In genomic region chr9:130241198-130241535, GRCh38 we compare ENCODE assay signal across 25 cellular contexts. TPM values are rescaled to one million over a fixed set of nuclear protein-coding genes. Genes with fewer than 3 reads are reported as not detected.
A peak's percentile ranks its signal among the peaks of the same experiment; 100 is the strongest.
DNase-seq lines count a peak whose midpoint lies in the region; ATAC-seq, FAIRE-seq and TF ChIP-seq lines count a peak whose summit lies in the region.
"Had no signal": no experiment of that assay in that cellular context is flagged by ENCODE, and none has a peak within 500 bp of the region (broad histone marks: within the 10 kb centered on the region; RNA-seq: fewer than 3 reads in every experiment).

No MANE protein-coding gene starts in this region.

- H3K56ac ChIP-seq in H9 (ENCODE audit: insufficient read length, low read depth, low read length) = no peak overlapping the region

- DNase-seq in GM12878 (ENCODE audit: low read depth, low spot score) (no peak), neural progenitor cell (ENCODE audit: low spot score) (no peak), brain microvascular endothelial cell (no peak), H9 (no peak)
- DNase-seq: activated CD4-positive, alpha-beta T cell treated with anti-CD3 and anti-CD28 coated beads for 1 hour; activated naive CD8-positive, alpha-beta T cell treated with anti-CD3 and anti-CD28 coated beads, Interleukin-2, amount 10 ng/mL, durations not matched to agents 7 days and 5 days; activated T-cell treated with anti-CD3 and anti-CD28 coated beads for 4 hours had no signal

- H2AK5ac ChIP-seq in H9 (ENCODE audit: insufficient read length, low read length) = no peak overlapping the region

- H2BK20ac ChIP-seq in H9 (ENCODE audit: low read depth, low read length, poor library complexity, severe bottlenecking) = no peak overlapping the region

- intact Hi-C loops in GM12878 (cut with micrococcal nuclease; ENCODE audit: unreplicated experiment) = loop anchor here (5.0 kb wide), 1 partner anchor 114 kb away; no protein-coding TSS in a partner anchor

- H3K9me2 ChIP-seq in Loucy (replicated peaks; ENCODE audit: low read depth, low read length) = no peaks in the 10 kb centered on the region

- H3K9me3 Mint-ChIP-seq in neural progenitor cell = no peaks in the 10 kb centered on the region
- H3K9me3 Mint-ChIP-seq in H9 = no peaks in the 10 kb centered on the region
- H3K9me3 Mint-ChIP-seq: activated naive CD8-positive, alpha-beta T cell treated with anti-CD3 and anti-CD28 coated beads, Interleukin-2, amount 10 ng/mL, durations not matched to agents 7 days and 5 days; dendritic cell treated with granulocyte-macrophage colony-stimulating factor and Interleukin-4, amounts not matched to agents 40 ng/mL and 50 ng/mL, for 4 days; endodermal cell; GM23338; IgD-negative memory B cell; T-cell had no signal

- H3K9me3 ChIP-seq in BLaER1 (no peaks in the 10 kb centered on the region), Loucy (ENCODE audit: insufficient read depth, low read depth, low read length) (no peaks in the 10 kb centered on the region), GM12878 (replicated peaks; ENCODE audit: control insufficient read depth, insufficient read depth, low read length) (no peaks in the 10 kb centered on the region), neural progenitor cell (ENCODE audit: low read depth) (no peaks in the 10 kb centered on the region), H9 (ENCODE audit: control insufficient read depth, low read depth, low read length) (no peaks in the 10 kb centered on the region)
- H3K9me3 ChIP-seq: gastrocnemius medialis, MG63, upper lobe of left lung had no signal

- peak overlapping the region; percentile 62; the same call in 1 of the 2 replicates for H2AFZ ChIP-seq in Loucy (ENCODE audit: low read length)
- peak overlapping the region; percentile 99 for H2AFZ ChIP-seq in GM12878 (ENCODE audit: control insufficient read depth, low read depth, low read length)
- H2AFZ ChIP-seq in neural progenitor cell (replicated peaks) = peak overlapping the region; percentile 48
- H2AFZ ChIP-seq in H9 (ENCODE audit: low read length) = no peak overlapping the region
- H2AFZ ChIP-seq: GM23338 had no signal

- TF ChIP-seq POLR2A in GM12878 (IDR thresholded peaks at IDR 0.05; ENCODE audit: low read depth, low read length) = no peak

- RAD21 ChIA-PET in GM12878 (lab: Charles Lee; ENCODE audit: unreplicated experiment) = interaction anchor here (2.3 to 3.9 kb wide), 2 partner anchors 74 to 133 kb away, joined by 7 to 20 read pairs; no protein-coding TSS in a partner anchor

- no peak overlapping the region for H3K23ac ChIP-seq in H9 (ENCODE audit: insufficient read length, low read depth, low read length)

- no peaks in the 10 kb centered on the region for H3K23me2 ChIP-seq in H9 (ENCODE audit: insufficient read length, low read depth, low read length, poor library complexity, severe bottlenecking)

- no peak for TF ChIP-seq CTCF in Loucy (conservative IDR thresholded peaks at IDR 0.05; ENCODE audit: low read length)
- TF ChIP-seq CTCF in GM12878 (IDR thresholded peaks at IDR 0.05 in 2 of 3, conservative IDR thresholded peaks at IDR 0.05 in 1 of 3; ENCODE audit: control insufficient read depth in 2 of 3, extremely low read depth in 1 of 3, insufficient read depth in 1 of 3, low read depth in 3 of 3, low read length in 3 of 3) = no peak
- TF ChIP-seq CTCF in neural progenitor cell (IDR thresholded peaks at IDR 0.05) = no peak
- no peak for TF ChIP-seq CTCF in brain microvascular endothelial cell (IDR thresholded peaks at IDR 0.05; ENCODE audit: low read depth, low read length, missing control alignments)
- no peak for TF ChIP-seq CTCF in H9 (conservative IDR thresholded peaks at IDR 0.05)

- ATAC-seq in GM12878 (no peak), HG03565 (IDR thresholded peaks at IDR 0.05; ENCODE audit: unreplicated experiment) (no peak), esophagus mucosa (no peak)

- H3K4me3 Mint-ChIP-seq in neural progenitor cell = no peak overlapping the region
- no peak overlapping the region for H3K4me3 Mint-ChIP-seq in H9
- H3K4me3 Mint-ChIP-seq: activated CD8-positive, alpha-beta T cell treated with anti-CD3 and anti-CD28 coated beads, Interleukin-2, amount 10 ng/mL, durations not matched to agents 7 days and 5 days; CD14-positive monocyte; dendritic cell treated with granulocyte-macrophage colony-stimulating factor and Interleukin-4, amounts not matched to agents 40 ng/mL and 50 ng/mL, for 4 days; endodermal cell; GM23338; T-cell had no signal

- H3K79me2 ChIP-seq in Loucy (ENCODE audit: insufficient read depth, low read length) = no peaks in the 10 kb centered on the region
- H3K79me2 ChIP-seq in GM12878 (ENCODE audit: control insufficient read depth, insufficient read depth, low read length) = no peaks in the 10 kb centered on the region
- H3K79me2 ChIP-seq in neural progenitor cell (ENCODE audit: low read depth) = no peaks in the 10 kb centered on the region
- H3K79me2 ChIP-seq in H9 (ENCODE audit: insufficient read depth, low read length) = no peaks in the 10 kb centered on the region

- peaks cover 20% of the 10 kb centered on the region for H3K4me1 Mint-ChIP-seq in neural progenitor cell
- peaks cover 15 to 42% of the 10 kb centered on the region in 2 experiments for H3K4me1 Mint-ChIP-seq in H9

- no peak overlapping the region for H4K5ac ChIP-seq in H9 (ENCODE audit: insufficient read length, low read depth, low read length)

- H2BK12ac ChIP-seq in H9 (ENCODE audit: insufficient read length, low read depth, low read length) = no peak overlapping the region

- H3K4me1 ChIP-seq in BLaER1 (peaks cover 40% of the 10 kb centered on the region), Loucy (ENCODE audit: insufficient read depth, low read length, poor library complexity, severe bottlenecking) (peaks cover 7% of the 10 kb centered on the region), GM12878 (ENCODE audit: control insufficient read depth, insufficient read depth, low read length) (peaks cover 19% of the 10 kb centered on the region), neural progenitor cell (peaks cover 4% of the 10 kb centered on the region), H9 (ENCODE audit: insufficient read depth, low read length) (no peaks in the 10 kb centered on the region)
- H3K4me1 ChIP-seq: gastrocnemius medialis had no signal

- peak overlapping the region; percentile 30 for H3K4me2 ChIP-seq in BLaER1
- peak overlapping the region; percentile 40 for H3K4me2 ChIP-seq in Loucy (ENCODE audit: low read depth, low read length, poor library complexity, severe bottlenecking)
- H3K4me2 ChIP-seq in GM12878 (ENCODE audit: control insufficient read depth, insufficient read depth) = 0 out of 2 replicates have a peak overlapping the region, but pooled peaks have one; percentile 53
- H3K4me2 ChIP-seq in neural progenitor cell = no peak overlapping the region
- H3K4me2 ChIP-seq in H9 (ENCODE audit: insufficient read depth, insufficient read length, low read length) = no peak overlapping the region
- H3K4me2 ChIP-seq: GM23338 had no signal

- no peak overlapping the region for H2BK15ac ChIP-seq in H9 (ENCODE audit: low read depth, low read length)

- H3K4me3 ChIP-seq in BLaER1 = no peak overlapping the region
- H3K4me3 ChIP-seq in Loucy (ENCODE audit: low read length, poor library complexity, severe bottlenecking) = no peak overlapping the region
- H3K4me3 ChIP-seq in GM12878 = no peak overlapping the region
- no peak overlapping the region for H3K4me3 ChIP-seq in neural progenitor cell
- H3K4me3 ChIP-seq in brain microvascular endothelial cell (ENCODE audit: low read depth, low read length) = no peak overlapping the region
- H3K4me3 ChIP-seq: gastrocnemius medialis, GM23338, MG63, upper lobe of left lung had no signal

- SMC1A ChIA-PET in GM12878 (lab: Charles Lee; ENCODE audit: uncharacterized antibody, unreplicated experiment) = interaction anchor here (0.8 to 6.2 kb wide), 3 partner anchors 9 to 134 kb away, joined by 3 to 46 read pairs (median 3); no protein-coding TSS in a partner anchor

- FAIRE-seq in GM12878 (lab: Jason Lieb, UNC) = no peak
- FAIRE-seq: RCC 7860, small intestine, TTC549 had no signal

- POLR2A ChIA-PET in GM12878 (lab: Charles Lee) = interaction anchor here (0.6 kb wide), 1 partner anchor 1095 kb away, joined by 3 read pairs; no protein-coding TSS in a partner anchor

- no peak for TF ChIP-seq EP300 in GM12878 (IDR thresholded peaks at IDR 0.05; ENCODE audit: borderline replicate concordance in 1 of 2, control insufficient read depth in 1 of 2, low read depth in 2 of 2, low read length in 2 of 2)

- H3K18ac ChIP-seq in H9 (ENCODE audit: insufficient read length, low read depth, low read length) = no peak overlapping the region

- H3K4ac ChIP-seq in H9 (ENCODE audit: low read depth, low read length) = no peak overlapping the region

- no peak overlapping the region for H2BK120ac ChIP-seq in H9 (ENCODE audit: low read depth, low read length, poor library complexity, severe bottlenecking)

- 78% methylated on average over 1 of the region's 1 CpG for WGBS in GM12878 (ENCODE audit: insufficient coverage, insufficient replicate concordance, low lambda C conversion rate, missing lambda C conversion rate)
- no CpG with 5 or more reads among the region's 1 CpG for WGBS in H9 (ENCODE audit: extremely low coverage, insufficient read length, low lambda C conversion rate)

- TF ChIP-seq RAD21 in GM12878 (IDR thresholded peaks at IDR 0.05; ENCODE audit: insufficient read depth, low read depth, low read length) = no peak

- BruUV-seq in GM12878 (replicated peaks; lab: Mats Ljungman, UMichigan) = no TSS peak

- H3T11ph ChIP-seq in H9 (ENCODE audit: low read length) = no peak overlapping the region

- H3K36me3 Mint-ChIP-seq in neural progenitor cell (no peaks in the 10 kb centered on the region), H9 (ENCODE audit: insufficient read depth in 1 of 3, low read depth in 3 of 3) (no peaks in the 10 kb centered on the region)
- H3K36me3 Mint-ChIP-seq: activated naive CD8-positive, alpha-beta T cell treated with anti-CD3 and anti-CD28 coated beads, Interleukin-2, amount 10 ng/mL, durations not matched to agents 7 days and 5 days; CD14-positive monocyte; IgD-negative memory B cell; T-cell had no signal

- H4K8ac ChIP-seq in H9 (replicated peaks; ENCODE audit: insufficient read length, low read depth, low read length) = no peak overlapping the region

- no peak overlapping the region for H4K91ac ChIP-seq in H9 (ENCODE audit: insufficient read length, low read depth, low read length)

- H3F3A ChIP-seq in Loucy (ENCODE audit: low read depth) = no peaks in the 10 kb centered on the region
- no peaks in the 10 kb centered on the region for H3F3A ChIP-seq in neural progenitor cell (ENCODE audit: low read depth)

- H3K14ac ChIP-seq in H9 (ENCODE audit: insufficient read depth, low read length) = no peak overlapping the region

- CTCF ChIA-PET in GM12878 (lab: Yijun Ruan, JAX) = interaction anchor here (0.7 to 6.4 kb wide), 5 partner anchors 14 to 133 kb away, joined by 3 to 96 read pairs (median 8); no protein-coding TSS in a partner anchor

- H3K27me3 Mint-ChIP-seq in neural progenitor cell (ENCODE audit: insufficient read depth, low read depth) (peaks cover 8% of the 10 kb centered on the region), H9 (ENCODE audit: low read depth) (peaks cover 6% of the 10 kb centered on the region)
- H3K27me3 Mint-ChIP-seq: activated naive CD8-positive, alpha-beta T cell treated with anti-CD3 and anti-CD28 coated beads, Interleukin-2, amount 10 ng/mL, durations not matched to agents 7 days and 5 days; IgD-negative memory B cell; T-cell had no signal

- in situ Hi-C loops in GM12878 (cut with MboI) (loop anchor here (10.0 kb wide), 1 partner anchor 366 kb away; no protein-coding TSS in a partner anchor), brain microvascular endothelial cell (cut with HindIII; ENCODE audit: low pct_ligation_motif_present, low sequenced_read_pairs) (no loop called here)

- H3K79me1 ChIP-seq in H9 (ENCODE audit: insufficient read depth, low read depth, low read length, poor library complexity, severe bottlenecking) = no peaks in the 10 kb centered on the region

- H3K36me3 ChIP-seq in BLaER1 (no peaks in the 10 kb centered on the region), Loucy (ENCODE audit: insufficient read depth, low read length) (no peaks in the 10 kb centered on the region), GM12878 (ENCODE audit: control insufficient read depth in 2 of 2, insufficient read depth in 2 of 2, low read length in 1 of 2) (no peaks in the 10 kb centered on the region), neural progenitor cell (no peaks in the 10 kb centered on the region), brain microvascular endothelial cell (replicated peaks) (no peaks in the 10 kb centered on the region)
- H3K36me3 ChIP-seq: gastrocnemius medialis, upper lobe of left lung had no signal

- H3K9ac ChIP-seq in BLaER1 (no peak overlapping the region), Loucy (ENCODE audit: low read depth, low read length, poor library complexity, severe bottlenecking) (no peak overlapping the region), GM12878 (ENCODE audit: control insufficient read depth, insufficient read depth, low read length) (no peak overlapping the region), neural progenitor cell (no peak overlapping the region), H9 (ENCODE audit: extremely low read depth, insufficient read length, low read length) (no peak overlapping the region)

- H3K27ac ChIP-seq in BLaER1 (peak overlapping the region; percentile 43; the same call in 1 of the 2 replicates), GM12878 (ENCODE audit: control insufficient read depth, insufficient read depth) (no peak overlapping the region), neural progenitor cell (no peak overlapping the region), brain microvascular endothelial cell (no peak overlapping the region), H9 (ENCODE audit: insufficient read length, low read depth, low read length) (no peak overlapping the region)
- H3K27ac ChIP-seq: gastrocnemius medialis, upper lobe of left lung had no signal

- no peaks in the 10 kb centered on the region for H3K27me3 ChIP-seq in BLaER1
- H3K27me3 ChIP-seq in Loucy (ENCODE audit: insufficient read depth, low read length, poor library complexity, severe bottlenecking) = no peaks in the 10 kb centered on the region
- H3K27me3 ChIP-seq in GM12878 (replicated peaks in 1 of 2; ENCODE audit: control insufficient read depth in 2 of 2, insufficient read depth in 2 of 2, low read length in 1 of 2) = no peaks in the 10 kb centered on the region
- H3K27me3 ChIP-seq in neural progenitor cell = no peaks in the 10 kb centered on the region
- H3K27me3 ChIP-seq in brain microvascular endothelial cell (replicated peaks) = no peaks in the 10 kb centered on the region
- no peaks in the 10 kb centered on the region for H3K27me3 ChIP-seq in H9 (ENCODE audit: insufficient read depth, low read length)
- H3K27me3 ChIP-seq: gastrocnemius medialis, MG63, upper lobe of left lung had no signal

- no peak overlapping the region for H3K27ac Mint-ChIP-seq in neural progenitor cell
- no peak overlapping the region for H3K27ac Mint-ChIP-seq in H9
- H3K27ac Mint-ChIP-seq: activated CD8-positive, alpha-beta T cell treated with anti-CD3 and anti-CD28 coated beads, Interleukin-2, amount 10 ng/mL, durations not matched to agents 7 days and 5 days; activated naive CD8-positive, alpha-beta T cell treated with anti-CD3 and anti-CD28 coated beads, Interleukin-2, amount 10 ng/mL, durations not matched to agents 7 days and 5 days; dendritic cell treated with granulocyte-macrophage colony-stimulating factor and Interleukin-4, amounts not matched to agents 40 ng/mL and 50 ng/mL, for 4 days; endodermal cell; GM23338 had no signal

- no peak overlapping the region for H2BK5ac ChIP-seq in H9 (ENCODE audit: insufficient read length, low read length)

- H4K20me1 ChIP-seq in BLaER1 (no peaks in the 10 kb centered on the region), Loucy (ENCODE audit: insufficient read depth, low read length, poor library complexity, severe bottlenecking) (no peaks in the 10 kb centered on the region), GM12878 (ENCODE audit: control insufficient read depth, insufficient read depth) (no peaks in the 10 kb centered on the region), neural progenitor cell (ENCODE audit: low read depth) (no peaks in the 10 kb centered on the region), H9 (ENCODE audit: control insufficient read depth, insufficient read depth, insufficient read length) (no peaks in the 10 kb centered on the region)

RNA-seq across cellular contexts. Expression of gene HMCN2, which starts 24.4 kb away (rescaled TPM):
- total RNA-seq in GM12878 (2013; cell fraction: nucleolus; rRNA removed) = not detected in 2 replicates
- not detected in 2 replicates for total RNA-seq in GM12878 (2014; rRNA removed)
- not detected in 2 replicates for total RNA-seq in GM12878 (2014; rRNA removed; fragmentation: Illumina TruSeq; extraction: Trizol)
- not detected in 2 replicates for total RNA-seq in GM12878 (2021)
- not detected for polyA plus RNA-seq in GM12878 (2011; ENCODE audit: low read depth)
- polyA plus RNA-seq in GM12878 (2011; rRNA removed) = 0.04 TPM in 1 of 2 replicates, not detected in the other
- under 0.01 and 0.02 TPM in 2 replicates for polyA plus RNA-seq in GM12878 (2011; cell fraction: cytosol; rRNA removed)
- polyA plus RNA-seq in GM12878 (2011; cell fraction: nucleus; rRNA removed) = 0.18 and 0.20 TPM in 2 replicates
- polyA plus RNA-seq in GM12878 (2012) = 0.01 TPM in 1 of 2 replicates, not detected in the other
- polyA plus RNA-seq in GM12878 (2014; fragmentation: Illumina TruSeq; extraction: Trizol) = not detected in 2 replicates
- not detected for polyA plus RNA-seq in GM12878 (2014; fragmentation: Nextera tagmentation; extraction: Ambion mirVana)
- not detected in 2 replicates for polyA plus RNA-seq in GM12878 (2014; rRNA removed)
- polyA plus RNA-seq in GM12878 (2016; fragmentation: Nextera tagmentation; extraction: Ambion mirVana) = not detected
- not detected in 2 replicates for polyA minus RNA-seq in GM12878 (2011; rRNA and poly(A)+ RNA removed)
- not detected in 2 replicates for polyA minus RNA-seq in GM12878 (2011; cell fraction: cytosol; rRNA and poly(A)+ RNA removed)
- under 0.01 TPM in 1 of 2 replicates, not detected in the other for polyA minus RNA-seq in GM12878 (2011; cell fraction: nucleus; rRNA and poly(A)+ RNA removed)
- 0.15 and 0.40 TPM in 2 replicates for total RNA-seq in neural progenitor cell (ENCODE audit: low replicate concordance)
- total RNA-seq in esophagus mucosa = 1.6 TPM
- total RNA-seq in H9 (2021) = 6.7 and 8.6 TPM in 2 replicates
- total RNA-seq: activated CD8-positive, alpha-beta T cell treated with anti-CD3 and anti-CD28 coated beads, Interleukin-2, amount 10 ng/mL, durations not matched to agents 7 days and 5 days; activated naive CD8-positive, alpha-beta T cell treated with anti-CD3 and anti-CD28 coated beads, Interleukin-2, amount 10 ng/mL, durations not matched to agents 7 days and 5 days; occipital lobe had no signal
- polyA plus RNA-seq: CD14-positive monocyte, IgD-negative memory B cell had no signal

Comparison
In these comparisons a context has a peak if more than half of its experiments do, and no peak if none do; other contexts are left out.
1. H3K4me2 ChIP-seq: peak in BLaER1 (single experiment), Loucy (single experiment) and GM12878 (single experiment); none in neural progenitor cell (single experiment) and H9 (single experiment).